In the genomic region with DNA sequence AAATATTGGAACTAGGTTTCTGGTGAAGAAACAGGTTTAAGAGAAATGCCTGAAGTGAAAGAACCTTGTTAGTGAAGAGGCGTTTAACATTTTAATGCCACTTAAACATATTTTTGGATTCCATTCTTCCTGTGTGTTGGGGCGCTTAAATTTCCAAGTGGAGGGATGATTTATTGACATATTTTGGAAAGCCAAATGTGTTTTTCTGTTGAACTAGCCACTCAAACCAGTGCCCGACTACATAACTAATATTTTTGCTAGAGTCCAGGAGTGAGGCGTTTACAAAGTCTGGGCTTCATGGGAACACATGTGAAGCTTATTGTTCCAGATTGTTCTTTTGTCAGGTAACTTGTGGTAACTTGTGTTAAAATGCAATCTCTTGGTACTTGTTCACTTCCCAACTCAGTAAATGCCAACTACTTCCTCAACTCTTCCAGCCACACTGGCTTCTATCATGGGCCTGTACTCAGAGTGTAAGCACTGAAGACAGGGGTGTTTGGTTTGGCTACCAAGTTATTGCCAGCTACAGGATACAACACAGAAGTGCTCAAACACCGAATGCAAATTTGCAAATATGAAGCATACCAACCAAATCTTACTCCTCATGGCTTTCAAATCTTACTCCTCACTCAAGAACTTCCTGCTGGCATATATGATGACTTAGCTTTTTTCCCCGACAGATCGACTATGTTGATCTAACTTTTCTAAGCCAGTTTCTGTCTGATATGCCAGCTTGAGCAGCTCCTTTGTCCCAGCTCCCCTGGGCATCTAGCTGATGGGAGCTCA, we compare ENCODE assay signal across 8 cellular contexts. TPM values are rescaled to one million over a fixed set of nuclear protein-coding genes. Genes with fewer than 3 reads are reported as not detected.
DNase-seq lines count a peak whose midpoint lies in the region; ATAC-seq, FAIRE-seq and TF ChIP-seq lines count a peak whose summit lies in the region.

No MANE protein-coding gene starts in this region.

- H3K9me3 ChIP-seq in H1 (ENCODE audit: insufficient read depth in 2 of 2, low read depth in 1 of 2, low read length in 1 of 2) = no peaks in the 10 kb centered on the region

- no peak overlapping the region for H2AK5ac ChIP-seq in H1 (ENCODE audit: low read depth, low read length)

- H3K18ac ChIP-seq in H1 (ENCODE audit: extremely low read depth, low read length) = no peak overlapping the region

- H2BK12ac ChIP-seq in H1 (ENCODE audit: low read depth, low read length) = no peak overlapping the region

- no peak overlapping the region for H4K91ac ChIP-seq in H1 (replicated peaks; ENCODE audit: insufficient read length, low read length)

- peak overlapping the region; percentile 98 for H3K4me3 ChIP-seq in GM06990 (replicated peaks; ENCODE audit: low read depth, low read length)
- H3K4me3 ChIP-seq in H1 (ENCODE audit: extremely low read depth in 1 of 4, insufficient read depth in 2 of 4, low read depth in 3 of 4, low read length in 4 of 4) = peak overlapping the region; percentile 73 to 97 (median 92)

- no peak for ATAC-seq in HG02759 (IDR thresholded peaks at IDR 0.05; ENCODE audit: unreplicated experiment)
- no peak for ATAC-seq in GM21576 (IDR thresholded peaks at IDR 0.05; ENCODE audit: unreplicated experiment)
- ATAC-seq in HG02970 (IDR thresholded peaks at IDR 0.05; ENCODE audit: low FRiP score, unreplicated experiment) = no peak

- H3K23ac ChIP-seq in H1 (ENCODE audit: insufficient read length) = no peak overlapping the region

- CTCF ChIA-PET in H1 (lab: Charles Lee; ENCODE audit: partially characterized antibody) = interaction anchor here (3.0 to 4.7 kb wide), 2 partner anchors 11 to 40 kb away, joined by 9 to 53 read pairs; no protein-coding TSS in a partner anchor

- no peak overlapping the region for H3K14ac ChIP-seq in H1 (ENCODE audit: insufficient read length)

- no peaks in the 10 kb centered on the region for H3K27me3 Mint-ChIP-seq in osteocyte (ENCODE audit: unreplicated experiment)

- peak overlapping the region; percentile 97 for H3K4me2 ChIP-seq in H1 (ENCODE audit: insufficient read depth in 1 of 2, low read depth in 2 of 2, low read length in 2 of 2)

- peaks cover 73% of the 10 kb centered on the region for H3K36me3 Mint-ChIP-seq in osteocyte (ENCODE audit: unreplicated experiment)

- peaks cover 38 to 48% of the 10 kb centered on the region in 2 experiments for H4K20me1 ChIP-seq in H1 (replicated peaks in 1 of 2; ENCODE audit: control insufficient read depth in 1 of 2, insufficient read depth in 2 of 2, low read length in 2 of 2)

- H3K9me3 Mint-ChIP-seq in osteocyte (ENCODE audit: unreplicated experiment) = no peaks in the 10 kb centered on the region

- H3K36me3 ChIP-seq in GM06990 (ENCODE audit: control insufficient read depth, insufficient read depth, low read length) (peaks cover 40% of the 10 kb centered on the region), H1 (ENCODE audit: control insufficient read depth in 2 of 4, insufficient read depth in 4 of 4, low read length in 3 of 4) (peaks cover 52 to 67% (median 61%) of the 10 kb centered on the region in 4 experiments)

- DNase-seq in GM06990 (ENCODE audit: extremely low read depth, insufficient read length) (no peak), OCI-M1 (lab: John Stamatoyannopoulos, UW) (peak; percentile 32), H1 (ENCODE audit: low read depth in 1 of 2, low spot score in 2 of 2) (no peak), osteocyte (ENCODE audit: extremely low spot score, unreplicated experiment) (no peak), NCI-H2196 treated with DMSO at 0.1 percent for 48 hours (lab: John Stamatoyannopoulos, UW; ENCODE audit: unreplicated experiment) (no peak)

- TF ChIP-seq EP300 in H1 (IDR thresholded peaks at IDR 0.05; ENCODE audit: borderline replicate concordance in 1 of 2, low read depth in 2 of 2, low read length in 2 of 2) = no peak

- H3K79me2 ChIP-seq in H1 (ENCODE audit: control insufficient read depth in 1 of 2, insufficient read depth in 2 of 2, low read length in 2 of 2) = peaks cover 51 to 88% of the 10 kb centered on the region in 2 experiments

- peaks cover 39% of the 10 kb centered on the region for H3K23me2 ChIP-seq in H1 (ENCODE audit: low read depth, low read length)

- peak overlapping the region; percentile 89 to 98 (median 96) for H3K9ac ChIP-seq in H1 (replicated peaks in 1 of 4; ENCODE audit: extremely low read depth in 1 of 4, low read depth in 3 of 4, low read length in 3 of 4)

- H2BK5ac ChIP-seq in H1 (ENCODE audit: low read depth, low read length) = 0 out of 2 replicates have a peak overlapping the region, but pooled peaks have one; percentile 1

- no peak overlapping the region for H3K4ac ChIP-seq in H1 (replicated peaks; ENCODE audit: insufficient read length, low read depth, low read length)

- H4K8ac ChIP-seq in H1 (ENCODE audit: extremely low read depth, insufficient read depth, low read length) = no peak overlapping the region

- peak overlapping the region; percentile 9 for H3K56ac ChIP-seq in H1 (replicated peaks; ENCODE audit: insufficient read length, low read depth, low read length)

- H3K27me3 ChIP-seq in GM06990 (replicated peaks; ENCODE audit: control insufficient read depth, insufficient read depth, low read length) (no peaks in the 10 kb centered on the region), H1 (replicated peaks in 1 of 4; ENCODE audit: control insufficient read depth in 3 of 4, extremely low read depth in 1 of 4, insufficient read depth in 3 of 4, low read length in 3 of 4) (peaks cover 0 to 1% (median 0%) of the 10 kb centered on the region in 4 experiments; a peak in 1 of 7 replicates)

- no peak overlapping the region for H2BK20ac ChIP-seq in H1 (ENCODE audit: low read length)

- POLR2A ChIA-PET in H1 (lab: Charles Lee; ENCODE audit: partially characterized antibody) = interaction anchor here (0.6 to 18.5 kb wide), 27 partner anchors 10 to 380 kb away, joined by 3 to 1132 read pairs (median 4); a partner anchor contains a TSS

- H3K4me3 Mint-ChIP-seq in osteocyte (ENCODE audit: unreplicated experiment) = peak overlapping the region; percentile 86

- no peak overlapping the region for H2BK15ac ChIP-seq in H1 (ENCODE audit: low read length)

- peak overlapping the region; percentile 98 for H3K27ac Mint-ChIP-seq in osteocyte (ENCODE audit: unreplicated experiment)

- TF ChIP-seq RAD21 in H1 (IDR thresholded peaks at IDR 0.05 in 1 of 2, conservative IDR thresholded peaks at IDR 0.05 in 1 of 2; ENCODE audit: low read depth in 2 of 2, low read length in 2 of 2) = no peak

- peak overlapping the region; percentile 39; the same call in 1 of the 2 replicates for H3K27ac ChIP-seq in H1 (ENCODE audit: low read depth, low read length)

- H3K4me1 ChIP-seq in H1 (replicated peaks in 1 of 4; ENCODE audit: control insufficient read depth in 3 of 4, insufficient read depth in 4 of 4, low read length in 3 of 4) = peaks cover 0 to 10% (median 5%) of the 10 kb centered on the region in 4 experiments; a peak in 3 of 7 replicates

- FAIRE-seq in H1 (lab: Jason Lieb, UNC) = no peak

- no peak for TF ChIP-seq CTCF in GM06990 (IDR thresholded peaks at IDR 0.05; ENCODE audit: insufficient read depth, low read length, poor library complexity, severe bottlenecking)
- TF ChIP-seq CTCF in H1 (IDR thresholded peaks at IDR 0.05; ENCODE audit: control extremely low read depth in 1 of 3, insufficient read depth in 1 of 3, low read depth in 1 of 3, low read length in 3 of 3) = no peak
- no peak for TF ChIP-seq CTCF in osteocyte (IDR thresholded peaks at IDR 0.05)

- H4K5ac ChIP-seq in H1 (ENCODE audit: insufficient read length, low read depth, low read length) = no peak overlapping the region

- peaks cover 3% of the 10 kb centered on the region for H3K79me1 ChIP-seq in H1 (ENCODE audit: low read depth, low read length)

- TF ChIP-seq POLR2A in H1 (IDR thresholded peaks at IDR 0.05; ENCODE audit: control extremely low read depth in 1 of 2, low read depth in 2 of 2, low read length in 2 of 2) = peak; percentile 78 to 92

- no peak overlapping the region for H2BK120ac ChIP-seq in H1 (replicated peaks; ENCODE audit: low read depth, low read length)

- no peak overlapping the region for H2AFZ ChIP-seq in H1 (ENCODE audit: low read length)

- WGBS in H1 (ENCODE audit: extremely low coverage in 1 of 2, insufficient coverage in 1 of 2, insufficient read length in 1 of 2, insufficient replicate concordance in 2 of 2, low coverage in 1 of 2, low lambda C conversion rate in 2 of 2, missing lambda C conversion rate in 1 of 2), 2 experiments = 3% methylated on average over 7 of the region's 7 CpGs; no CpG with 5 or more reads in 1 of the 2 experiments

- peaks cover 75% of the 10 kb centered on the region for H3K4me1 Mint-ChIP-seq in osteocyte (ENCODE audit: unreplicated experiment)

TF ChIP-seq in H1, 55 proteins besides CTCF, POLR2A, EP300 and RAD21 (continues in another document):
- TF ChIP-seq GTF2F1 (IDR thresholded peaks at IDR 0.05; ENCODE audit: borderline replicate concordance, low read depth, low read length) (no peak), FOSL1 (IDR thresholded peaks at IDR 0.05; ENCODE audit: insufficient read depth, low read depth, low read length) (no peak), CBX5 (IDR thresholded peaks at IDR 0.05; ENCODE audit: low read depth, low read length) (no peak), BCL11A (IDR thresholded peaks at IDR 0.05; ENCODE audit: low read depth in 2 of 2, low read length in 2 of 2) (no peak), SP2 (IDR thresholded peaks at IDR 0.05; ENCODE audit: low read length) (no peak), SIX5 (IDR thresholded peaks at IDR 0.05; ENCODE audit: low read depth, low read length) (no peak), POU5F1 (IDR thresholded peaks at IDR 0.05; ENCODE audit: low read depth, low read length) (no peak), TAF7 (optimal IDR thresholded peaks at IDR 0.05; ENCODE audit: borderline replicate concordance, low read depth, low read length) (peak; percentile 75), MAFK (IDR thresholded peaks at IDR 0.05; ENCODE audit: low read depth, low read length) (peak; percentile 59), SP1 (IDR thresholded peaks at IDR 0.05; ENCODE audit: low read depth, low read length) (0 out of 2 replicates have a peak, but pooled peaks have one; percentile 43)
- TF ChIP-seq, protein P1, sequence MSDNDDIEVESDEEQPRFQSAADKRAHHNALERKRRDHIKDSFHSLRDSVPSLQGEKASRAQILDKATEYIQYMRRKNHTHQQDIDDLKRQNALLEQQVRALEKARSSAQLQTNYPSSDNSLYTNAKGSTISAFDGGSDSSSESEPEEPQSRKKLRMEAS (IDR thresholded peaks at IDR 0.05) = no peak

RNA-seq across cellular contexts. Expression of a gene that starts 2.0 kb away (rescaled TPM):
- total RNA-seq in H1 (2021; fragmentation: NEBNext Ultra II Directional; extraction: Animal tissue kit (Norgen Biotek cat#: 25700)) = 11.3 and 13.0 TPM in 2 replicates
- polyA plus RNA-seq in H1 (2011; rRNA removed) = 3.1 and 3.4 TPM in 2 replicates
- 3.0 TPM for polyA plus RNA-seq in H1 (2011; cell fraction: cytosol; rRNA removed)
- polyA plus RNA-seq in H1 (2011; cell fraction: nucleus; rRNA removed) = 4.0 TPM
- polyA plus RNA-seq in H1 (2012, experiment 1 of 2) = 6.4 to 8.0 TPM (median 7.3 TPM) in 4 replicates
- polyA plus RNA-seq in H1 (2012, experiment 2 of 2) = 1.5 TPM
- 5.6 TPM for polyA plus RNA-seq in H1 (2013, experiment 1 of 2)
- 5.2 TPM for polyA plus RNA-seq in H1 (2013, experiment 2 of 2)
- 9.0 and 12.8 TPM in 2 replicates for polyA minus RNA-seq in H1 (2011; rRNA and poly(A)+ RNA removed)
- 5.4 TPM for polyA minus RNA-seq in H1 (2011; cell fraction: cytosol; rRNA and poly(A)+ RNA removed)
- polyA minus RNA-seq in H1 (2011; cell fraction: nucleus; rRNA and poly(A)+ RNA removed) = 7.1 TPM
- 48.1 and 51.6 TPM in 2 replicates for total RNA-seq in osteocyte
